ENCODE assay signal across 1 cellular context in the genomic region with DNA sequence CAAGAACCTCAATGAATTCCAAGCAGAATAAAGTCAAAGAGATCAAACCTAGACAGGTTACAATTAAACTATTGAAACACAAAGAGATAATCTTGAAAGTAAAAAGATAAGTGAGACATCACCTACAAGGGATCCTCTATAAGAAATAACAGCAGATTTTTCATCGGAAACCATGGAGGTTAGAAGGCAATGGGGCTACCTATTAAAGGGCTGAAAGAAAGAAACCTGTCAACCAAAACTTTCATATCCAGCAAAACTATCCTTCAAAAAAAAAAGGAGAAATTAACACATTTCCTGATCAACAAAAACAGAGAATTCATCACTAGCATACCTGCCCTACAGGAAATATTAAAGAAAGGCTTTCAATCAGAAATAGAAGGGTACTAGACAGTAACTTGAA.
TF ChIP-seq lines count a peak whose summit lies in the region.

No MANE protein-coding gene starts in this region.

TF ChIP-seq in HEK293, 187 proteins besides CTCF, POLR2A, EP300 and RAD21 (continued from another document):
- TF ChIP-seq, protein P1, sequence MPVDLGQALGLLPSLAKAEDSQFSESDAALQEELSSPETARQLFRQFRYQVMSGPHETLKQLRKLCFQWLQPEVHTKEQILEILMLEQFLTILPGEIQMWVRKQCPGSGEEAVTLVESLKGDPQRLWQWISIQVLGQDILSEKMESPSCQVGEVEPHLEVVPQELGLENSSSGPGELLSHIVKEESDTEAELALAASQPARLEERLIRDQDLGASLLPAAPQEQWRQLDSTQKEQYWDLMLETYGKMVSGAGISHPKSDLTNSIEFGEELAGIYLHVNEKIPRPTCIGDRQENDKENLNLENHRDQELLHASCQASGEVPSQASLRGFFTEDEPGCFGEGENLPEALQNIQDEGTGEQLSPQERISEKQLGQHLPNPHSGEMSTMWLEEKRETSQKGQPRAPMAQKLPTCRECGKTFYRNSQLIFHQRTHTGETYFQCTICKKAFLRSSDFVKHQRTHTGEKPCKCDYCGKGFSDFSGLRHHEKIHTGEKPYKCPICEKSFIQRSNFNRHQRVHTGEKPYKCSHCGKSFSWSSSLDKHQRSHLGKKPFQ (tag by site-specific recombination; IDR thresholded peaks at IDR 0.05): no peak
- TF ChIP-seq ZNF423 (tag by site-specific recombination; IDR thresholded peaks at IDR 0.05) (no peak), ZBTB20 (tag by site-specific recombination; IDR thresholded peaks at IDR 0.05) (no peak), ZNF768 (tag by site-specific recombination; IDR thresholded peaks at IDR 0.05) (no peak), ZIC2 (tag by site-specific recombination; IDR thresholded peaks at IDR 0.05) (no peak), SETDB1 (IDR thresholded peaks at IDR 0.05; ENCODE audit: insufficient read length, low read length) (peak; percentile 97), ZNF555 (tag by site-specific recombination; conservative IDR thresholded peaks at IDR 0.05) (no peak), ZNF335 (tag by site-specific recombination; conservative IDR thresholded peaks at IDR 0.05) (no peak), ZNF626 (tag by site-specific recombination; IDR thresholded peaks at IDR 0.05) (peak; percentile 38; the same call in 1 of the 2 replicates)
